In the genomic region with DNA sequence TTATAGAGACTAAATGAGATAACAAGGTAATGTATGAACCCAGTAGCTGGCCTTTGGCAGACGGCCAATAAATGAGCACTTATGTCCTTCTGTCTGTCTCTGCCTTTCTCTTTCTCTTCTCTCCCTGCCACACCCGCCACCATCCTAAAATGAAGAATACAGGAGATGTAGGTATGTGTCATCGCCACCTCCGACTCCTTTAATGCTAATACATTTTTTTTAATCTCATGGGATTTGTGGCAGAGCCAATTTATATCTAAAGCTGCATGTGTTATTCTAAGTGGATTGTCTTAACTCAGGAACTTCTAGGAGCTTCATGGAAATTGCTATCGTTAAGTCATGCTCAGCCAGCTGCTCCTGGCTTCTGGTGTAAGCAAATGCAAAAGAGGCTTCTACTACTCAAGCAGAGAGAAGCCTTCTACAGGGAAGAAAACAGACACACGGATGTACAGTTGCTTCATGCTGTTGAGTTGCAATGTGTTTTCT, we compare ENCODE assay signal across 1 cellular context.
A peak's percentile ranks its signal among the peaks of the same experiment; 100 is the strongest.
TF ChIP-seq lines count a peak whose summit lies in the region.

No MANE protein-coding gene starts in this region.

TF ChIP-seq in K562, 482 proteins besides CTCF, POLR2A, EP300 and RAD21:
- no peak for TF ChIP-seq HNRNPK (IDR thresholded peaks at IDR 0.05; ENCODE audit: low read depth, low read length, poor library complexity, severe bottlenecking)
- TF ChIP-seq NFIC (IDR thresholded peaks at IDR 0.05), result peak; percentile 82
